Comparison of ENCODE assay signal across 21 cellular contexts in the genomic region with DNA sequence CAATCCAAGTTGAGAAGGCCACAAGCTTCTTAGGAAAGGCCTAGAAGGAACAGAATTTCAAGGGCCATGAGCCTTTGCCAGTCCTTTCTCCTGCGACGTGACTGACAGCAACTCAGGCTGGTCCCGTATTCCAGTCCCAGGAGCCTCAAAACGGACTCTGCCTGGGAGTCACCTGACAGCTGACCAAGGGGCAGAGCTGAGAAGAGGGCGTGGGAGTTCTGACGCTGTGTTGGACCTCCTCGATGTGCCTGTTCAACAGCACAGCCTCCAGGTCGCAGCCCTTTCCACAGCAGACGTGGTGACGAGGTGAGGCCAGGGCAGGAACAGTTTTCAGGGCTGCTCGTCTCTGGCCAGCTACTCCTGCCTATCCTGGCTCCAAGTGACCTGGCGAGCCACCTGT. TPM values are rescaled to one million over a fixed set of nuclear protein-coding genes. Genes with fewer than 3 reads are reported as not detected.
DNase-seq lines count a peak whose midpoint lies in the region; ATAC-seq, FAIRE-seq and TF ChIP-seq lines count a peak whose summit lies in the region.
"Had no signal": no experiment of that assay in that cellular context is flagged by ENCODE, and none has a peak within 500 bp of the region (broad histone marks: within the 10 kb centered on the region; RNA-seq: fewer than 3 reads in every experiment).

No MANE protein-coding gene starts in this region.

- TF ChIP-seq POLR2A in GM12891 (IDR thresholded peaks at IDR 0.05; ENCODE audit: low read depth, low read length) (no peak), sigmoid colon (IDR thresholded peaks at IDR 0.05) (no peak)

- CTCF ChIA-PET in WTC11 (lab: Charles Lee) = interaction anchor here (0.8 to 2.5 kb wide), 15 partner anchors 9 to 420 kb away, joined by 3 to 10 read pairs (median 4); a partner anchor contains a TSS

- ATAC-seq in WTC11 (no peak), HG02970 (IDR thresholded peaks at IDR 0.05; ENCODE audit: low FRiP score, unreplicated experiment) (no peak)
- ATAC-seq: A549, HCT116, Right ventricle myocardium inferior had no signal

- no peak for FAIRE-seq in GM12891 (lab: Jason Lieb, UNC)
- no peak for FAIRE-seq in kidney (lab: Jason Lieb, UNC)
- no peak for FAIRE-seq in D721Med (lab: Jason Lieb, UNC)
- FAIRE-seq: A549, GM18507 had no signal

- no peaks in the 10 kb centered on the region for H3K36me3 ChIP-seq in kidney (ENCODE audit: control insufficient read depth in 1 of 2, insufficient read depth in 2 of 2, low read length in 2 of 2)
- peaks cover 0 to 6% (median 0%) of the 10 kb centered on the region in 4 donors for H3K36me3 ChIP-seq in sigmoid colon

- no peak overlapping the region for H3K27ac Mint-ChIP-seq in WTC11

- intact Hi-C loops in kidney (cut with DNase I) (no loop called here), sigmoid colon (cut with DNase I) (no loop called here)

- no peaks in the 10 kb centered on the region; the same call in 1 of the 2 replicates for H3K27me3 Mint-ChIP-seq in WTC11 (ENCODE audit: low read depth)
- H3K27me3 Mint-ChIP-seq: CD4-positive, alpha-beta memory T cell had no signal

- H3K4me1 ChIP-seq in kidney (ENCODE audit: control insufficient read depth in 1 of 2, insufficient read depth in 1 of 2, low read depth in 1 of 2, low read length in 2 of 2) (peaks cover 5 to 6% of the 10 kb centered on the region in 2 donors), sigmoid colon (peaks cover 0 to 10% (median 8%) of the 10 kb centered on the region in 4 donors)

- H3K27ac ChIP-seq in kidney (ENCODE audit: low read depth in 2 of 2, low read length in 2 of 2) (no peak overlapping the region), sigmoid colon (no peak overlapping the region)
- H3K27ac ChIP-seq: A549, Peyer's patch had no signal

- WGBS in sigmoid colon, 2 donors = 90 to 93% methylated on average over 12 of the region's 12 CpGs

- H3K4me3 Mint-ChIP-seq in WTC11 = no peak overlapping the region
- H3K4me3 Mint-ChIP-seq: CD4-positive, alpha-beta memory T cell had no signal

- TF ChIP-seq EP300 in sigmoid colon (IDR thresholded peaks at IDR 0.05) = no peak

- peaks cover under 1% of the 10 kb centered on the region; the same call in 1 of the 2 replicates for H3K9me3 Mint-ChIP-seq in WTC11
- H3K9me3 Mint-ChIP-seq: CD4-positive, alpha-beta memory T cell had no signal

- POLR2A ChIA-PET in WTC11 (lab: Charles Lee) = no interaction called here

- no peaks in the 10 kb centered on the region for H3K9me3 ChIP-seq in kidney (ENCODE audit: control insufficient read depth in 1 of 2, low read length in 2 of 2)
- H3K9me3 ChIP-seq in sigmoid colon = no peaks in the 10 kb centered on the region
- H3K9me3 ChIP-seq: A549, Peyer's patch had no signal

- no peak overlapping the region for H3K9ac ChIP-seq in kidney (ENCODE audit: low read length in 2 of 2)

- peaks cover 21% of the 10 kb centered on the region for H3K36me3 Mint-ChIP-seq in WTC11

- DNase-seq in GM12891 (ENCODE audit: insufficient read length, low spot score) (peak; percentile 5), WTC11 (ENCODE audit: low spot score) (peak; percentile 6), kidney (peak; percentile 54), sigmoid colon (peak; percentile 50), A172 (ENCODE audit: low spot score) (no peak), D721Med (ENCODE audit: insufficient read length, low spot score) (no peak), NCI-H446 (lab: John Stamatoyannopoulos, UW) (no peak)
- DNase-seq: CD4-positive, alpha-beta memory T cell; GF-D8; KBM-7; NCI-H1105; NCI-H2081; NCI-H446 treated with DMSO at 0.1 percent for 48 hours; NCI-H748 treated with DMSO at 0.1 percent for 48 hours; NK-92 treated with Interleukin-12 subunit alpha and Interleukin-12 subunit beta, amount 100 ng/mL, for 24 hours had no signal

- no peaks in the 10 kb centered on the region for H3K27me3 ChIP-seq in sigmoid colon
- H3K27me3 ChIP-seq: Peyer's patch had no signal

- H3K4me3 ChIP-seq in kidney (ENCODE audit: low read length in 2 of 2) (no peak overlapping the region), sigmoid colon (no peak overlapping the region)
- H3K4me3 ChIP-seq: A549, Peyer's patch had no signal

- no peak for TF ChIP-seq CTCF in WTC11 (IDR thresholded peaks at IDR 0.05)
- TF ChIP-seq CTCF in kidney (IDR thresholded peaks at IDR 0.05; ENCODE audit: borderline replicate concordance, extremely low read depth, insufficient read depth) = no peak
- no peak for TF ChIP-seq CTCF in sigmoid colon (IDR thresholded peaks at IDR 0.05)
- no peak for TF ChIP-seq CTCF in D721Med (IDR thresholded peaks at IDR 0.05; ENCODE audit: insufficient read depth, missing control alignments)

- H3K4me1 Mint-ChIP-seq in WTC11 = peaks cover 35% of the 10 kb centered on the region

TF ChIP-seq in GM12891, 5 proteins besides CTCF, POLR2A, EP300 and RAD21:
- TF ChIP-seq TAF1 (IDR thresholded peaks at IDR 0.05; ENCODE audit: low read depth, low read length) (no peak), POLR2AphosphoS5 (IDR thresholded peaks at IDR 0.05; ENCODE audit: low read depth, low read length) (no peak), SPI1 (IDR thresholded peaks at IDR 0.05; ENCODE audit: low read depth, low read length) (no peak), PAX5 (IDR thresholded peaks at IDR 0.05; ENCODE audit: insufficient read depth, low read length, severe bottlenecking) (no peak), POU2F2 (IDR thresholded peaks at IDR 0.05; ENCODE audit: low read depth, low read length) (no peak)

TF ChIP-seq in WTC11, 78 proteins besides CTCF, POLR2A, EP300 and RAD21:
- TF ChIP-seq OVOL2 (CRISPR knock-in tag; IDR thresholded peaks at IDR 0.05; ENCODE audit: borderline replicate concordance) (no peak), SMAD3 (CRISPR knock-in tag; IDR thresholded peaks at IDR 0.05; ENCODE audit: borderline replicate concordance) (no peak), MYBL2 (CRISPR knock-in tag; IDR thresholded peaks at IDR 0.05) (no peak), TEAD1 (CRISPR knock-in tag; IDR thresholded peaks at IDR 0.05) (no peak)
- TF ChIP-seq, protein P1, sequence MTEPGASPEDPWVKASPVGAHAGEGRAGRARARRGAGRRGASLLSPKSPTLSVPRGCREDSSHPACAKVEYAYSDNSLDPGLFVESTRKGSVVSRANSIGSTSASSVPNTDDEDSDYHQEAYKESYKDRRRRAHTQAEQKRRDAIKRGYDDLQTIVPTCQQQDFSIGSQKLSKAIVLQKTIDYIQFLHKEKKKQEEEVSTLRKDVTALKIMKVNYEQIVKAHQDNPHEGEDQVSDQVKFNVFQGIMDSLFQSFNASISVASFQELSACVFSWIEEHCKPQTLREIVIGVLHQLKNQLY (CRISPR knock-in tag; IDR thresholded peaks at IDR 0.05) = no peak
- TF ChIP-seq, protein P2, sequence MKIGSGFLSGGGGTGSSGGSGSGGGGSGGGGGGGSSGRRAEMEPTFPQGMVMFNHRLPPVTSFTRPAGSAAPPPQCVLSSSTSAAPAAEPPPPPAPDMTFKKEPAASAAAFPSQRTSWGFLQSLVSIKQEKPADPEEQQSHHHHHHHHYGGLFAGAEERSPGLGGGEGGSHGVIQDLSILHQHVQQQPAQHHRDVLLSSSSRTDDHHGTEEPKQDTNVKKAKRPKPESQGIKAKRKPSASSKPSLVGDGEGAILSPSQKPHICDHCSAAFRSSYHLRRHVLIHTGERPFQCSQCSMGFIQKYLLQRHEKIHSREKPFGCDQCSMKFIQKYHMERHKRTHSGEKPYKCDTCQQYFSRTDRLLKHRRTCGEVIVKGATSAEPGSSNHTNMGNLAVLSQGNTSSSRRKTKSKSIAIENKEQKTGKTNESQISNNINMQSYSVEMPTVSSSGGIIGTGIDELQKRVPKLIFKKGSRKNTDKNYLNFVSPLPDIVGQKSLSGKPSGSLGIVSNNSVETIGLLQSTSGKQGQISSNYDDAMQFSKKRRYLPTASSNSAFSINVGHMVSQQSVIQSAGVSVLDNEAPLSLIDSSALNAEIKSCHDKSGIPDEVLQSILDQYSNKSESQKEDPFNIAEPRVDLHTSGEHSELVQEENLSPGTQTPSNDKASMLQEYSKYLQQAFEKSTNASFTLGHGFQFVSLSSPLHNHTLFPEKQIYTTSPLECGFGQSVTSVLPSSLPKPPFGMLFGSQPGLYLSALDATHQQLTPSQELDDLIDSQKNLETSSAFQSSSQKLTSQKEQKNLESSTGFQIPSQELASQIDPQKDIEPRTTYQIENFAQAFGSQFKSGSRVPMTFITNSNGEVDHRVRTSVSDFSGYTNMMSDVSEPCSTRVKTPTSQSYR (CRISPR knock-in tag; IDR thresholded peaks at IDR 0.05) = no peak
- TF ChIP-seq, protein P3, sequence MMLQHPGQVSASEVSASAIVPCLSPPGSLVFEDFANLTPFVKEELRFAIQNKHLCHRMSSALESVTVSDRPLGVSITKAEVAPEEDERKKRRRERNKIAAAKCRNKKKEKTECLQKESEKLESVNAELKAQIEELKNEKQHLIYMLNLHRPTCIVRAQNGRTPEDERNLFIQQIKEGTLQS (CRISPR knock-in tag; conservative IDR thresholded peaks at IDR 0.05) = no peak

RNA-seq across cellular contexts. Expression of a gene that starts 37.6 kb away (rescaled TPM):
- polyA plus RNA-seq in GM12891 (2012; ENCODE audit: low read depth, missing spikeins) = 20.3 TPM
- total RNA-seq in WTC11 (2021) = 35.2 to 38.6 TPM (median 35.2 TPM) in 3 replicates
- 5.7 TPM for total RNA-seq in kidney
- polyA plus RNA-seq in kidney (ENCODE audit: insufficient read depth, low read depth, low replicate concordance) = 1.5 TPM
- total RNA-seq in sigmoid colon = 1 to 10 TPM in 2 of 4 donors, under 1 TPM in 2; 0.49 to 5.7 (median 1.7) TPM
- polyA plus RNA-seq in sigmoid colon = 10 to 100 TPM in 1 of 3 donors, 1 to 10 TPM in 2; 4.9 to 10.4 (median 6.0) TPM
- 47.1 and 54.0 TPM in 2 replicates for total RNA-seq in A172 (2014; rRNA removed; shearing (Covaris generic))

RNA-seq across cellular contexts. Expression of a gene that starts 37.6 kb away (rescaled TPM):
- 75.5 TPM for polyA plus RNA-seq in GM12891 (2012; ENCODE audit: low read depth, missing spikeins)
- total RNA-seq in WTC11 (2021) (37.6 to 43.4 TPM (median 39.2 TPM) in 3 replicates), kidney (21.7 TPM), sigmoid colon (10 to 100 TPM; 10.5 to 36.0 (median 14.2) TPM)
- polyA plus RNA-seq in kidney (ENCODE audit: insufficient read depth, low read depth, low replicate concordance) (56.4 TPM), sigmoid colon (10 to 100 TPM; 35.5 to 56.4 (median 55.3) TPM)
- total RNA-seq in A172 (2014; rRNA removed; shearing (Covaris generic)) = 41.9 and 51.6 TPM in 2 replicates

Comparison
In these comparisons a context has a peak if more than half of its experiments do, and no peak if none do; other contexts are left out.
1. DNase-seq: peak in GM12891 (single experiment), WTC11 (single experiment), kidney (single experiment) and sigmoid colon (single experiment); none in A172 (single experiment), D721Med (single experiment) and NCI-H446 (0 of 2).